In the genomic region with DNA sequence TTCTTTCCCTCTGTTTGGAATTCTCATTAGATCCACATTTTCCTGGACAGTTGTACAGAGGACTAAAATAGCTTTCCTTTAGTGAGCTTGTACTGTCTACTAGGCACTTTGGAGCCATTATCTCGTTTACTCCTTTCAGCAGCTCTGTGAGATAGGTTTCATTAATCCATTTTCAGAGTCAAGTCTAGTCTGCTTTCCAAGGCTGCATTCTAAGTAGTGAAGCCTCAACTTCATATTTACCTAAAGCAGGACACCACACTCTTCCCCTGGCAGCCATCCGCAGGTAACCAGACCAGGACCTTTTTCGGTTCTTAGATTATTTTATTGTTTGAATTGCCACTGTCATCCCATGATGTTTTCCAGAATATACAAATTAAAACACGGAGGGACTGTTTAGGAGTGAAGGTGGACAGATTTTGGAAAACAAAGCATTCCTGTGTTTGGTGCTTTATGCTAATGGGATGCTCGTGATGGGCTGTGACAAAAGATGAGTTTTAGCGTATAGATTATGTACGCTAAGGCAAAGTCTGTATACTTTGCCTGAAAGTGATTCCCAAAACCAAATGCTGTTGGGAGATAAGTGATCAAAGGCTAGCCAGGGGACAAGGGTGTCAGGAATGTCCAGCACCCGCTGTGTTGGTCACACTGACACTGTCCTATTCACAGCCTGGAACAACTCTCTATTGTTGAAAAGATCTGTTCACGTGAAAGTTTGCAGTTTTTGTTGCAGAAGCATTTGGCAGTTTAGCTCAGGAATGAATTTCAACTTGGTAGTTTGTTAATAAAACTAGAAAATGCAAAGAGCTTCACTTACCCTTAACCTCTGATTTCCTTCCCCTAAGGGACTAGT, we compare ENCODE assay signal across 9 cellular contexts. TPM values are rescaled to one million over a fixed set of nuclear protein-coding genes. Genes with fewer than 3 reads are reported as not detected.
DNase-seq lines count a peak whose midpoint lies in the region; ATAC-seq, FAIRE-seq and TF ChIP-seq lines count a peak whose summit lies in the region.
"Had no signal": no experiment of that assay in that cellular context is flagged by ENCODE, and none has a peak within 500 bp of the region (broad histone marks: within the 10 kb centered on the region; RNA-seq: fewer than 3 reads in every experiment).

No MANE protein-coding gene starts in this region.

- peak overlapping the region; percentile 19 for H3K4me3 Mint-ChIP-seq in activated CD4-positive, alpha-beta memory T cell treated with anti-CD3 and anti-CD28 coated beads, Interleukin-2, amount 10 ng/mL, durations not matched to agents 7 days and 5 days
- peak overlapping the region; percentile 75 for H3K4me3 Mint-ChIP-seq in stimulated activated memory B cell treated with anti-CD40 and anti-IgM and Interleukin-4, amounts not matched to agents 10 μg/mL and 1 μg/mL and 100 μg/mL, for 72 hours

- H3K27me3 Mint-ChIP-seq in activated CD4-positive, alpha-beta memory T cell treated with anti-CD3 and anti-CD28 coated beads, Interleukin-2, amount 10 ng/mL, durations not matched to agents 7 days and 5 days: peaks cover 59% of the 10 kb centered on the region
- H3K27me3 Mint-ChIP-seq in stimulated activated memory B cell treated with anti-CD40 and anti-IgM and Interleukin-4, amounts not matched to agents 10 μg/mL and 1 μg/mL and 100 μg/mL, for 72 hours: peaks cover 19% of the 10 kb centered on the region

- POLR2A ChIA-PET in activated CD4-positive, alpha-beta memory T cell treated with anti-CD3 and anti-CD28 coated beads, Interleukin-2, amount 10 ng/mL, durations not matched to agents 7 days and 5 days (lab: Charles Lee): interaction anchor here (1.2 kb wide), 1 partner anchor 155 kb away, joined by 3 read pairs; the partner anchor contains the start of gene VPS26B

- CTCF ChIA-PET in activated CD4-positive, alpha-beta memory T cell treated with anti-CD3 and anti-CD28 coated beads, Interleukin-2, amount 10 ng/mL, durations not matched to agents 7 days and 5 days (lab: Charles Lee): interaction anchor here (3.2 kb wide), 1 partner anchor 20 kb away, joined by 19 read pairs; no protein-coding TSS in a partner anchor

- H3K27ac Mint-ChIP-seq in activated CD4-positive, alpha-beta memory T cell treated with anti-CD3 and anti-CD28 coated beads, Interleukin-2, amount 10 ng/mL, durations not matched to agents 7 days and 5 days: no peak overlapping the region
- H3K27ac Mint-ChIP-seq in stimulated activated memory B cell treated with anti-CD40 and anti-IgM and Interleukin-4, amounts not matched to agents 10 μg/mL and 1 μg/mL and 100 μg/mL, for 72 hours: peak overlapping the region; percentile 98

- ATAC-seq in stimulated activated memory B cell treated with anti-CD40 and anti-IgM and Interleukin-4, amounts not matched to agents 10 μg/mL and 1 μg/mL and 100 μg/mL, for 72 hours: no peak
- ATAC-seq in HG02678 (IDR thresholded peaks at IDR 0.05; ENCODE audit: unreplicated experiment): no peak

- H3K36me3 Mint-ChIP-seq in activated CD4-positive, alpha-beta memory T cell treated with anti-CD3 and anti-CD28 coated beads, Interleukin-2, amount 10 ng/mL, durations not matched to agents 7 days and 5 days (ENCODE audit: low read depth): no peaks in the 10 kb centered on the region
- no peaks in the 10 kb centered on the region for H3K36me3 Mint-ChIP-seq in stimulated activated memory B cell treated with anti-CD40 and anti-IgM and Interleukin-4, amounts not matched to agents 10 μg/mL and 1 μg/mL and 100 μg/mL, for 72 hours

- no peaks in the 10 kb centered on the region for H3K9me3 Mint-ChIP-seq in activated CD4-positive, alpha-beta memory T cell treated with anti-CD3 and anti-CD28 coated beads, Interleukin-2, amount 10 ng/mL, durations not matched to agents 7 days and 5 days
- H3K9me3 Mint-ChIP-seq in stimulated activated memory B cell treated with anti-CD40 and anti-IgM and Interleukin-4, amounts not matched to agents 10 μg/mL and 1 μg/mL and 100 μg/mL, for 72 hours: no peaks in the 10 kb centered on the region

- FAIRE-seq in H54 (lab: Jason Lieb, UNC): no peak
- FAIRE-seq: A549 had no signal

- DNase-seq in NCI-H1417 (lab: John Stamatoyannopoulos, UW) (peak; percentile 23 to 67 (median 55)), NCI-H1417 treated with DMSO at 0.1 percent for 48 hours (lab: John Stamatoyannopoulos, UW) (no peak), H54 (ENCODE audit: insufficient read length, low spot score) (no peak), SK-N-DZ (ENCODE audit: low spot score) (no peak)
- DNase-seq in activated CD4-positive, alpha-beta memory T cell treated with anti-CD3 and anti-CD28 coated beads, Interleukin-2, amount 10 ng/mL, durations not matched to agents 7 days and 5 days: no peak

- H3K4me1 Mint-ChIP-seq in activated CD4-positive, alpha-beta memory T cell treated with anti-CD3 and anti-CD28 coated beads, Interleukin-2, amount 10 ng/mL, durations not matched to agents 7 days and 5 days: peaks cover 7% of the 10 kb centered on the region
- H3K4me1 Mint-ChIP-seq in stimulated activated memory B cell treated with anti-CD40 and anti-IgM and Interleukin-4, amounts not matched to agents 10 μg/mL and 1 μg/mL and 100 μg/mL, for 72 hours: peaks cover 55% of the 10 kb centered on the region

- H3K4me3 ChIP-seq in iPS-11a (ENCODE audit: low read depth, low read length): peak overlapping the region; percentile 71
- H3K4me3 ChIP-seq: A549 had no signal

- no peak for TF ChIP-seq POLR2A in H54 (IDR thresholded peaks at IDR 0.05; ENCODE audit: low read depth, low read length)

RNA-seq across cellular contexts. Expression of gene JAM3, which starts 1.3 kb away (rescaled TPM):
- total RNA-seq in activated CD4-positive, alpha-beta memory T cell treated with anti-CD3 and anti-CD28 coated beads, Interleukin-2, amount 10 ng/mL, durations not matched to agents 7 days and 5 days: 1 to 10 TPM; 4.5 to 5.1 TPM
- polyA plus RNA-seq in SK-N-DZ (2014; cell fraction: cytosol; rRNA removed): 37.8 and 46.1 TPM in 2 replicates
- 39.7 and 61.3 TPM in 2 replicates for polyA plus RNA-seq in SK-N-DZ (2014; cell fraction: nucleus; rRNA removed)

Comparison
In these comparisons a context has a peak if more than half of its experiments do, and no peak if none do; other contexts are left out.
1. DNase-seq: peak in NCI-H1417 (3 of 3); none in NCI-H1417 treated with DMSO at 0.1 percent for 48 hours (single experiment), activated CD4-positive, alpha-beta memory T cell treated with anti-CD3 and anti-CD28 coated beads, Interleukin-2, amount 10 ng/mL, durations not matched to agents 7 days and 5 days (single experiment), H54 (single experiment) and SK-N-DZ (single experiment).